In genomic region chr13:99463998-99464397, GRCh38 we compare ENCODE assay signal across 18 cellular contexts. TPM values are rescaled to one million over a fixed set of nuclear protein-coding genes. Genes with fewer than 3 reads are reported as not detected.
DNase-seq lines count a peak whose midpoint lies in the region; ATAC-seq and TF ChIP-seq lines count a peak whose summit lies in the region.
"Had no signal": no experiment of that assay in that cellular context is flagged by ENCODE, and none has a peak within 500 bp of the region (broad histone marks: within the 10 kb centered on the region; RNA-seq: fewer than 3 reads in every experiment).

No MANE protein-coding gene starts in this region.

- no peaks in the 10 kb centered on the region for H3K9me2 ChIP-seq in GM23248 (ENCODE audit: insufficient read depth)

- no peak for TF ChIP-seq EP300 in transverse colon (IDR thresholded peaks at IDR 0.05; ENCODE audit: low read depth)

- H3K27me3 Mint-ChIP-seq in activated CD4-positive, alpha-beta T cell treated with anti-CD3 and anti-CD28 coated beads, Interleukin-2, amount 10 ng/mL, durations not matched to agents 24 days and 14 days, result peaks cover 1% of the 10 kb centered on the region
- H3K27me3 Mint-ChIP-seq in activated T-helper 2 cell treated with anti-CD3 and anti-CD28 coated beads, Interferon-gamma antibody, Interleukin-2, Interleukin-4, amounts not matched to agents 10 μg/mL and 5 μg/mL and 100 μg/mL, durations not matched to agents 14 hours and 24 hours and 36 hours (ENCODE audit: low read depth), result peaks cover 4% of the 10 kb centered on the region
- peaks cover 0 to 8% (median 2%) of the 10 kb centered on the region in 5 donors for H3K27me3 Mint-ChIP-seq in naive thymus-derived CD8-positive, alpha-beta T cell

- in situ Hi-C loops in GM23248 (cut with MboI), result no loop called here
- in situ Hi-C loops in transverse colon (cut with MboI; ENCODE audit: low pct_ligation_motif_present in 1 of 4, low pct_unique_long_range_greater_than_20kb in 1 of 4, low sequenced_read_pairs in 3 of 4), result no loop called here

- no peaks in the 10 kb centered on the region for H3K36me3 ChIP-seq in GM23248 (ENCODE audit: low read depth)
- no peaks in the 10 kb centered on the region for H3K36me3 ChIP-seq in transverse colon
- H3K36me3 ChIP-seq: cardiac muscle cell, upper lobe of right lung had no signal

- POLR2A ChIA-PET in naive thymus-derived CD8-positive, alpha-beta T cell (lab: Charles Lee), result interaction anchor here (2.6 kb wide), 1 partner anchor 36 kb away, joined by 9 read pairs; the partner anchor contains the start of gene TM9SF2

- TF ChIP-seq CTCF in transverse colon (IDR thresholded peaks at IDR 0.05) (no peak), GM20000 (IDR thresholded peaks at IDR 0.05; ENCODE audit: extremely low read depth, missing control alignments) (no peak)

- no peaks in the 10 kb centered on the region for H4K20me1 ChIP-seq in GM23248 (ENCODE audit: insufficient read depth)

- ATAC-seq in naive thymus-derived CD8-positive, alpha-beta T cell, result no peak
- ATAC-seq: A549, left cardiac atrium, upper lobe of right lung had no signal

- no peak overlapping the region for H3K9ac ChIP-seq in GM23248

- no peak for TF ChIP-seq POLR2A in transverse colon (IDR thresholded peaks at IDR 0.05)

- H3K4me2 ChIP-seq in GM23248 (ENCODE audit: unreplicated experiment), result peak overlapping the region; percentile 59
- H3K4me2 ChIP-seq: A549 had no signal

- H2AFZ ChIP-seq in GM23248, result peak overlapping the region; percentile 76

- H3K4me3 ChIP-seq in GM23248 (peak overlapping the region; percentile 37), transverse colon (no peak overlapping the region)
- H3K4me3 ChIP-seq: A549, cardiac muscle cell, upper lobe of right lung had no signal

- H3K9me3 ChIP-seq in GM23248 (ENCODE audit: low read depth) (no peaks in the 10 kb centered on the region), transverse colon (no peaks in the 10 kb centered on the region)
- H3K9me3 ChIP-seq: A549, upper lobe of right lung had no signal

- no peaks in the 10 kb centered on the region for H3K79me2 ChIP-seq in GM23248 (ENCODE audit: insufficient read depth)

- peak overlapping the region; percentile 90 for H3K27ac Mint-ChIP-seq in activated CD4-positive, alpha-beta T cell treated with anti-CD3 and anti-CD28 coated beads, Interleukin-2, amount 10 ng/mL, durations not matched to agents 24 days and 14 days
- peak overlapping the region; percentile 87 for H3K27ac Mint-ChIP-seq in activated T-helper 2 cell treated with anti-CD3 and anti-CD28 coated beads, Interferon-gamma antibody, Interleukin-2, Interleukin-4, amounts not matched to agents 10 μg/mL and 5 μg/mL and 100 μg/mL, durations not matched to agents 14 hours and 24 hours and 36 hours
- H3K27ac Mint-ChIP-seq in naive thymus-derived CD8-positive, alpha-beta T cell, result peak overlapping the region; percentile 91 to 97 (median 96)

- peaks cover 15% of the 10 kb centered on the region for H3F3A ChIP-seq in GM23248 (ENCODE audit: insufficient read depth)

- H3K4me1 Mint-ChIP-seq in activated CD4-positive, alpha-beta T cell treated with anti-CD3 and anti-CD28 coated beads, Interleukin-2, amount 10 ng/mL, durations not matched to agents 24 days and 14 days, result peaks cover 25% of the 10 kb centered on the region
- H3K4me1 Mint-ChIP-seq in activated T-helper 2 cell treated with anti-CD3 and anti-CD28 coated beads, Interferon-gamma antibody, Interleukin-2, Interleukin-4, amounts not matched to agents 10 μg/mL and 5 μg/mL and 100 μg/mL, durations not matched to agents 14 hours and 24 hours and 36 hours (ENCODE audit: low read depth), result peaks cover 29% of the 10 kb centered on the region
- H3K4me1 Mint-ChIP-seq in naive thymus-derived CD8-positive, alpha-beta T cell, result peaks cover 12 to 42% (median 29%) of the 10 kb centered on the region in 4 donors

- H3K4me3 Mint-ChIP-seq in activated CD4-positive, alpha-beta T cell treated with anti-CD3 and anti-CD28 coated beads, Interleukin-2, amount 10 ng/mL, durations not matched to agents 24 days and 14 days, result no peak overlapping the region
- H3K4me3 Mint-ChIP-seq in activated T-helper 2 cell treated with anti-CD3 and anti-CD28 coated beads, Interferon-gamma antibody, Interleukin-2, Interleukin-4, amounts not matched to agents 10 μg/mL and 5 μg/mL and 100 μg/mL, durations not matched to agents 14 hours and 24 hours and 36 hours (ENCODE audit: low read depth), result no peak overlapping the region
- peak overlapping the region in 8 of 10 donors; percentile 16 to 72 (median 56) for H3K4me3 Mint-ChIP-seq in naive thymus-derived CD8-positive, alpha-beta T cell

- H3K4me1 ChIP-seq in GM23248 (ENCODE audit: insufficient read depth) (peaks cover 13% of the 10 kb centered on the region), transverse colon (no peaks in the 10 kb centered on the region)
- H3K4me1 ChIP-seq: A549, upper lobe of right lung had no signal

- 89 to 91% methylated on average over 3 of the region's 3 CpGs for WGBS in GM23248 (ENCODE audit: low coverage in 1 of 2, low lambda C conversion rate in 2 of 2, missing lambda C conversion rate in 2 of 2), 2 experiments
- 96 to 100% methylated on average over 3 of the region's 3 CpGs for WGBS in transverse colon (ENCODE audit: low coverage in 1 of 2), 2 donors

- H3K27ac ChIP-seq in GM23248 (no peak overlapping the region; the same call in 1 of the 2 replicates), transverse colon (peak overlapping the region in 1 of 4 donors; percentile 34)
- H3K27ac ChIP-seq: A549, cardiac muscle cell, upper lobe of right lung had no signal

- H3K36me3 Mint-ChIP-seq in activated CD4-positive, alpha-beta T cell treated with anti-CD3 and anti-CD28 coated beads, Interleukin-2, amount 10 ng/mL, durations not matched to agents 24 days and 14 days (ENCODE audit: low read depth), result peaks cover 4% of the 10 kb centered on the region
- H3K36me3 Mint-ChIP-seq in activated T-helper 2 cell treated with anti-CD3 and anti-CD28 coated beads, Interferon-gamma antibody, Interleukin-2, Interleukin-4, amounts not matched to agents 10 μg/mL and 5 μg/mL and 100 μg/mL, durations not matched to agents 14 hours and 24 hours and 36 hours (ENCODE audit: low read depth), result no peaks in the 10 kb centered on the region
- peaks cover 0 to 5% (median 0%) of the 10 kb centered on the region in 3 donors for H3K36me3 Mint-ChIP-seq in naive thymus-derived CD8-positive, alpha-beta T cell

- H3K9me3 Mint-ChIP-seq in activated CD4-positive, alpha-beta T cell treated with anti-CD3 and anti-CD28 coated beads, Interleukin-2, amount 10 ng/mL, durations not matched to agents 24 days and 14 days, result peaks cover 7% of the 10 kb centered on the region
- H3K9me3 Mint-ChIP-seq in activated T-helper 2 cell treated with anti-CD3 and anti-CD28 coated beads, Interferon-gamma antibody, Interleukin-2, Interleukin-4, amounts not matched to agents 10 μg/mL and 5 μg/mL and 100 μg/mL, durations not matched to agents 14 hours and 24 hours and 36 hours, result no peaks in the 10 kb centered on the region
- H3K9me3 Mint-ChIP-seq in naive thymus-derived CD8-positive, alpha-beta T cell, result peaks cover 0 to 3% (median 0%) of the 10 kb centered on the region in 9 donors

- no peaks in the 10 kb centered on the region for H3K27me3 ChIP-seq in GM23248 (replicated peaks; ENCODE audit: insufficient read depth)
- no peaks in the 10 kb centered on the region for H3K27me3 ChIP-seq in transverse colon
- H3K27me3 ChIP-seq: cardiac muscle cell, upper lobe of right lung had no signal

- intact Hi-C loops in activated CD4-positive, alpha-beta T cell treated with anti-CD3 and anti-CD28 coated beads, Interleukin-2, amount 10 ng/mL, durations not matched to agents 24 days and 14 days (cut with micrococcal nuclease), result no loop called here
- intact Hi-C loops in activated T-helper 2 cell treated with anti-CD3 and anti-CD28 coated beads, Interferon-gamma antibody, Interleukin-2, Interleukin-4, amounts not matched to agents 10 μg/mL and 5 μg/mL and 100 μg/mL, durations not matched to agents 14 hours and 24 hours and 36 hours (cut with micrococcal nuclease), result loop anchor here (2.0 kb wide), 1 partner anchor 33 kb away; no protein-coding TSS in a partner anchor
- intact Hi-C loops in transverse colon (cut with DNase I; ENCODE audit: low total_unique reads), result no loop called here

- no peak for DNase-seq in activated CD4-positive, alpha-beta T cell treated with anti-CD3 and anti-CD28 coated beads, Interleukin-2, amount 10 ng/mL, durations not matched to agents 24 days and 14 days
- no peak for DNase-seq in activated CD4-positive, alpha-beta T cell treated with anti-CD3 and anti-CD28 coated beads for 1 hour
- no peak for DNase-seq in GM23248
- DNase-seq in activated T-helper 2 cell treated with anti-CD3 and anti-CD28 coated beads, Interferon-gamma antibody, Interleukin-2, Interleukin-4, amounts not matched to agents 10 μg/mL and 5 μg/mL and 100 μg/mL, durations not matched to agents 14 hours and 24 hours and 36 hours (ENCODE audit: low spot score), result no peak
- DNase-seq in naive thymus-derived CD8-positive, alpha-beta T cell, result no peak
- no peak for DNase-seq in transverse colon
- no peak for DNase-seq in GM20000 (ENCODE audit: low spot score)
- no peak for DNase-seq in NCI-H2107 (lab: John Stamatoyannopoulos, UW)
- DNase-seq: activated CD8-positive, alpha-beta memory T cell treated with anti-CD3 and anti-CD28 coated beads for 24 hours; effector CD8-positive, alpha-beta T cell; left cardiac atrium; NCI-H1436; NCI-H226; posterior cingulate gyrus; SHP77; upper lobe of right lung had no signal

RNA-seq across cellular contexts. Expression of gene TM9SF2, which starts 37.3 kb away (rescaled TPM):
- total RNA-seq in activated CD4-positive, alpha-beta T cell treated with anti-CD3 and anti-CD28 coated beads, Interleukin-2, amount 10 ng/mL, durations not matched to agents 24 days and 14 days, result 57.8 and 60.2 TPM in 2 replicates
- total RNA-seq in GM23248 (2014; rRNA removed; shearing (Covaris generic)), result 168 and 189 TPM in 2 replicates
- 156 and 162 TPM in 2 replicates for polyA plus RNA-seq in GM23248 (2016; fragmentation: Nextera tagmentation; extraction: Ambion mirVana)
- 77.5 and 78.5 TPM in 2 replicates for total RNA-seq in activated T-helper 2 cell treated with anti-CD3 and anti-CD28 coated beads, Interferon-gamma antibody, Interleukin-2, Interleukin-4, amounts not matched to agents 10 μg/mL and 5 μg/mL and 100 μg/mL, durations not matched to agents 14 hours and 24 hours and 36 hours
- 10 to 100 TPM; 45.5 to 50.5 TPM for total RNA-seq in naive thymus-derived CD8-positive, alpha-beta T cell
- 10 to 100 TPM; 41.5 to 57.4 (median 50.2) TPM for polyA plus RNA-seq in naive thymus-derived CD8-positive, alpha-beta T cell
- total RNA-seq in transverse colon, result 100 to 1,000 TPM in 2 of 4 donors, 10 to 100 TPM in 2; 27.9 to 171 (median 116) TPM

Comparison
In these comparisons a context has a peak if more than half of its experiments do, and no peak if none do; other contexts are left out.
1. H3K4me3 Mint-ChIP-seq: peak in naive thymus-derived CD8-positive, alpha-beta T cell (8 of 10); none in activated CD4-positive, alpha-beta T cell treated with anti-CD3 and anti-CD28 coated beads, Interleukin-2, amount 10 ng/mL, durations not matched to agents 24 days and 14 days (single experiment) and activated T-helper 2 cell treated with anti-CD3 and anti-CD28 coated beads, Interferon-gamma antibody, Interleukin-2, Interleukin-4, amounts not matched to agents 10 μg/mL and 5 μg/mL and 100 μg/mL, durations not matched to agents 14 hours and 24 hours and 36 hours (single experiment).
2. Peak in every context shown above with its lines, with median percentiles within 50 percentile points of each other: H3K27ac Mint-ChIP-seq.